In genomic region chr10:14801693-14802092, GRCh38 we compare ENCODE assay signal across 21 cellular contexts. TPM values are rescaled to one million over a fixed set of nuclear protein-coding genes. Genes with fewer than 3 reads are reported as not detected.
DNase-seq lines count a peak whose midpoint lies in the region; ATAC-seq, FAIRE-seq and TF ChIP-seq lines count a peak whose summit lies in the region.
"Had no signal": no experiment of that assay in that cellular context is flagged by ENCODE, and none has a peak within 500 bp of the region (broad histone marks: within the 10 kb centered on the region; RNA-seq: fewer than 3 reads in every experiment).

No MANE protein-coding gene starts in this region.

- TF ChIP-seq EP300 in esophagus muscularis mucosa (IDR thresholded peaks at IDR 0.05) = no peak

- H3K36me3 ChIP-seq in mesendoderm (ENCODE audit: control insufficient read depth, insufficient read depth, low read length) = no peaks in the 10 kb centered on the region
- H3K36me3 ChIP-seq in esophagus muscularis mucosa = no peaks in the 10 kb centered on the region
- no peaks in the 10 kb centered on the region for H3K36me3 ChIP-seq in mammary epithelial cell (ENCODE audit: insufficient read depth, low read length)
- H3K36me3 ChIP-seq: adrenal gland had no signal

- no peak for FAIRE-seq in D721Med (lab: Jason Lieb, UNC)

- H3K27ac Mint-ChIP-seq in HFFc6 = no peak overlapping the region
- no peak overlapping the region for H3K27ac Mint-ChIP-seq in stimulated activated memory B cell treated with anti-CD40 and anti-IgM and Interleukin-4, amounts not matched to agents 10 μg/mL and 1 μg/mL and 100 μg/mL, for 72 hours
- H3K27ac Mint-ChIP-seq: activated CD4-positive, alpha-beta memory T cell treated with anti-CD3 and anti-CD28 coated beads for 36 hours; activated T-helper 1 cell treated with anti-CD3 and anti-CD28 coated beads, Interleukin-12 subunit alpha, Interleukin-12 subunit beta, Interleukin-2, Interleukin-4 antibody, amounts not matched to agents 30 ng/mL and 10 ng/mL and 1 ng/mL, durations not matched to agents 14 hours and 24 hours and 36 hours had no signal

- H3K4me1 Mint-ChIP-seq in HFFc6 (ENCODE audit: low read depth) = no peaks in the 10 kb centered on the region
- peaks cover 36% of the 10 kb centered on the region for H3K4me1 Mint-ChIP-seq in stimulated activated memory B cell treated with anti-CD40 and anti-IgM and Interleukin-4, amounts not matched to agents 10 μg/mL and 1 μg/mL and 100 μg/mL, for 72 hours

- peaks cover 45% of the 10 kb centered on the region for H3K27me3 Mint-ChIP-seq in HFFc6 (ENCODE audit: insufficient read depth)
- no peaks in the 10 kb centered on the region for H3K27me3 Mint-ChIP-seq in stimulated activated memory B cell treated with anti-CD40 and anti-IgM and Interleukin-4, amounts not matched to agents 10 μg/mL and 1 μg/mL and 100 μg/mL, for 72 hours
- H3K27me3 Mint-ChIP-seq: activated CD4-positive, alpha-beta memory T cell treated with anti-CD3 and anti-CD28 coated beads for 36 hours; naive thymus-derived CD8-positive, alpha-beta T cell had no signal

- intact Hi-C loops in esophagus muscularis mucosa (cut with DNase I) (no loop called here), mammary epithelial cell (cut with micrococcal nuclease) (no loop called here)

- H2AFZ ChIP-seq in mammary epithelial cell (ENCODE audit: low read depth, low read length) = no peak overlapping the region

- no peak overlapping the region for H2BK15ac ChIP-seq in mesendoderm (replicated peaks; ENCODE audit: low read depth)

- H3K9me3 ChIP-seq in esophagus muscularis mucosa (no peaks in the 10 kb centered on the region), mammary epithelial cell (replicated peaks; ENCODE audit: insufficient read depth, low read length) (no peaks in the 10 kb centered on the region)
- H3K9me3 ChIP-seq: adrenal gland had no signal

- no peaks in the 10 kb centered on the region for H3K27me3 ChIP-seq in mesendoderm (ENCODE audit: insufficient read depth, low read length, poor library complexity)
- H3K27me3 ChIP-seq in esophagus muscularis mucosa = no peaks in the 10 kb centered on the region
- H3K27me3 ChIP-seq in mammary epithelial cell (ENCODE audit: insufficient read depth, low read length) = peaks cover 2% of the 10 kb centered on the region
- H3K27me3 ChIP-seq: adrenal gland had no signal

- DNase-seq in D721Med (ENCODE audit: insufficient read length, low spot score) (no peak), HFFc6 (no peak), dermis microvascular lymphatic vessel endothelial cell (ENCODE audit: low read depth in 2 of 2) (peak; percentile 91 to 92), mesendoderm (peak; percentile 5), DMS79 (lab: John Stamatoyannopoulos, UW) (no peak), esophagus muscularis mucosa (ENCODE audit: extremely low spot score) (no peak), mammary epithelial cell (no peak)
- DNase-seq: activated CD4-positive, alpha-beta memory T cell treated with anti-CD3 and anti-CD28 coated beads for 36 hours; cerebellar nuclear complex; GDM1; left ventricle myocardium superior; naive thymus-derived CD8-positive, alpha-beta T cell; NCI-H1694; NCI-H748 treated with DMSO at 0.1 percent for 48 hours; SHP77 had no signal

- H3K4me3 ChIP-seq in mesendoderm (ENCODE audit: low read length) (no peak overlapping the region), esophagus muscularis mucosa (no peak overlapping the region), mammary epithelial cell (replicated peaks in 1 of 3; ENCODE audit: insufficient read depth in 1 of 3, low read depth in 2 of 3, low read length in 3 of 3) (no peak overlapping the region)
- H3K4me3 ChIP-seq: adrenal gland had no signal

- no peak overlapping the region for H4K5ac ChIP-seq in mesendoderm (ENCODE audit: low read length)

- dilution Hi-C loops in mammary epithelial cell (cut with HindIII; ENCODE audit: low sequenced_read_pairs) = no loop called here

- no peak for ATAC-seq in stimulated activated memory B cell treated with anti-CD40 and anti-IgM and Interleukin-4, amounts not matched to agents 10 μg/mL and 1 μg/mL and 100 μg/mL, for 72 hours
- ATAC-seq: left ventricle myocardium superior; naive thymus-derived CD8-positive, alpha-beta T cell had no signal

- H3K27ac ChIP-seq in mesendoderm (ENCODE audit: low read depth, low read length) (no peak overlapping the region), esophagus muscularis mucosa (replicated peaks in 1 of 4) (no peak overlapping the region), mammary epithelial cell (ENCODE audit: insufficient read depth, low read depth, low read length) (no peak overlapping the region)
- H3K27ac ChIP-seq: adrenal gland, epithelial cell of prostate, KMS-11 had no signal

- no peaks in the 10 kb centered on the region for H3K79me2 ChIP-seq in mesendoderm (ENCODE audit: control insufficient read depth, insufficient read depth, low read length)
- no peaks in the 10 kb centered on the region for H3K79me2 ChIP-seq in mammary epithelial cell (ENCODE audit: insufficient read depth, low read length)

- CTCF ChIA-PET in mammary epithelial cell (lab: Charles Lee; ENCODE audit: low non-redundant PET) = no interaction called here

- H3K4ac ChIP-seq in mesendoderm (ENCODE audit: low read depth, low read length) = no peak overlapping the region

- H3K4me1 ChIP-seq in mesendoderm (ENCODE audit: control insufficient read depth, low read depth, low read length) (no peaks in the 10 kb centered on the region), esophagus muscularis mucosa (peaks cover 0 to 2% (median 0%) of the 10 kb centered on the region in 4 donors), mammary epithelial cell (ENCODE audit: insufficient read depth, low read length) (no peaks in the 10 kb centered on the region)
- H3K4me1 ChIP-seq: adrenal gland had no signal

- H3K18ac ChIP-seq in mesendoderm (ENCODE audit: low read length) = no peak overlapping the region

- no peaks in the 10 kb centered on the region for H3K9me3 Mint-ChIP-seq in HFFc6
- H3K9me3 Mint-ChIP-seq in stimulated activated memory B cell treated with anti-CD40 and anti-IgM and Interleukin-4, amounts not matched to agents 10 μg/mL and 1 μg/mL and 100 μg/mL, for 72 hours = no peaks in the 10 kb centered on the region
- H3K9me3 Mint-ChIP-seq: activated CD4-positive, alpha-beta memory T cell treated with anti-CD3 and anti-CD28 coated beads for 36 hours; activated T-helper 1 cell treated with anti-CD3 and anti-CD28 coated beads, Interleukin-12 subunit alpha, Interleukin-12 subunit beta, Interleukin-2, Interleukin-4 antibody, amounts not matched to agents 30 ng/mL and 10 ng/mL and 1 ng/mL, durations not matched to agents 14 hours and 24 hours and 36 hours; CD14-positive monocyte; naive thymus-derived CD8-positive, alpha-beta T cell had no signal

- H4K20me1 ChIP-seq in mammary epithelial cell (ENCODE audit: insufficient read depth, low read length) = no peaks in the 10 kb centered on the region

- H3K4me2 ChIP-seq in mesendoderm (ENCODE audit: low read length) (no peak overlapping the region), mammary epithelial cell (ENCODE audit: insufficient read depth, low read depth, low read length) (no peak overlapping the region)
- H3K4me2 ChIP-seq: KMS-11 had no signal

- no peak overlapping the region for H3K4me3 Mint-ChIP-seq in HFFc6
- no peak overlapping the region for H3K4me3 Mint-ChIP-seq in stimulated activated memory B cell treated with anti-CD40 and anti-IgM and Interleukin-4, amounts not matched to agents 10 μg/mL and 1 μg/mL and 100 μg/mL, for 72 hours
- H3K4me3 Mint-ChIP-seq: activated CD4-positive, alpha-beta memory T cell treated with anti-CD3 and anti-CD28 coated beads for 36 hours; activated T-helper 1 cell treated with anti-CD3 and anti-CD28 coated beads, Interleukin-12 subunit alpha, Interleukin-12 subunit beta, Interleukin-2, Interleukin-4 antibody, amounts not matched to agents 30 ng/mL and 10 ng/mL and 1 ng/mL, durations not matched to agents 14 hours and 24 hours and 36 hours; CD14-positive monocyte; naive thymus-derived CD8-positive, alpha-beta T cell had no signal

- H3K23ac ChIP-seq in mesendoderm (ENCODE audit: low read length) = no peak overlapping the region

- H3K79me1 ChIP-seq in mesendoderm (ENCODE audit: low read length) = no peaks in the 10 kb centered on the region

- TF ChIP-seq CTCF in D721Med (IDR thresholded peaks at IDR 0.05; ENCODE audit: insufficient read depth, missing control alignments) (peak; percentile 37), HFFc6 (IDR thresholded peaks at IDR 0.05) (0 out of 2 replicates have a peak, but pooled peaks have one; percentile 23), esophagus muscularis mucosa (IDR thresholded peaks at IDR 0.05) (no peak), mammary epithelial cell (conservative IDR thresholded peaks at IDR 0.05 in 1 of 2, IDR thresholded peaks at IDR 0.05 in 1 of 2; ENCODE audit: extremely low read depth in 1 of 2, insufficient read depth in 1 of 2, low read depth in 1 of 2, low read length in 2 of 2) (no peak)

- no peak overlapping the region for H4K8ac ChIP-seq in mesendoderm (ENCODE audit: low read depth, low read length)

- no peak overlapping the region for H3K56ac ChIP-seq in mesendoderm (ENCODE audit: low read length)

- H3K36me3 Mint-ChIP-seq in HFFc6 (ENCODE audit: low read depth) = no peaks in the 10 kb centered on the region
- no peaks in the 10 kb centered on the region for H3K36me3 Mint-ChIP-seq in stimulated activated memory B cell treated with anti-CD40 and anti-IgM and Interleukin-4, amounts not matched to agents 10 μg/mL and 1 μg/mL and 100 μg/mL, for 72 hours
- H3K36me3 Mint-ChIP-seq: activated CD4-positive, alpha-beta memory T cell treated with anti-CD3 and anti-CD28 coated beads for 36 hours; CD14-positive monocyte; naive thymus-derived CD8-positive, alpha-beta T cell had no signal

- H3K9ac ChIP-seq in mesendoderm (ENCODE audit: low read length) = no peak overlapping the region
- H3K9ac ChIP-seq in mammary epithelial cell (ENCODE audit: insufficient read depth, low read length) = no peak overlapping the region
- H3K9ac ChIP-seq: KMS-11 had no signal

- BruUV-seq in mammary epithelial cell (replicated peaks; lab: Mats Ljungman, UMichigan) = no TSS peak

- WGBS in mesendoderm (ENCODE audit: extremely low coverage, insufficient coverage, low lambda C conversion rate) = no CpG with 5 or more reads among the region's 5 CpGs
- WGBS in esophagus muscularis mucosa = 62% methylated on average over 5 of the region's 5 CpGs
- 84% methylated on average over 5 of the region's 5 CpGs for WGBS in mammary epithelial cell (ENCODE audit: low coverage, missing lambda C conversion rate)

- H2AK5ac ChIP-seq in mesendoderm (ENCODE audit: low read length) = no peak overlapping the region

- no peak overlapping the region for H2BK5ac ChIP-seq in mesendoderm (ENCODE audit: low read length)

- in situ Hi-C loops in mammary epithelial cell (cut with MboI; ENCODE audit: low sequenced_read_pairs in 2 of 2) = loop anchor here in 1 of 2 donors (25.0 kb wide), 1 partner anchor 1014 kb away; no protein-coding TSS in a partner anchor

- H2BK120ac ChIP-seq in mesendoderm (ENCODE audit: low read depth, low read length) = no peak overlapping the region

- TF ChIP-seq POLR2A in esophagus muscularis mucosa (IDR thresholded peaks at IDR 0.05; ENCODE audit: low read depth) = no peak

RNA-seq across cellular contexts. Expression of gene FAM107B, which starts 27.0 kb away (rescaled TPM):
- total RNA-seq in HFFc6 (2021; fragmentation: NEBNext Ultra II Directional; extraction: Animal tissue kit (Norgen Biotek cat#: 25700)) = 10 to 100 TPM; 18.7 to 43.8 (median 40.0) TPM
- total RNA-seq in dermis microvascular lymphatic vessel endothelial cell (64.7 and 66.4 TPM in 2 replicates), esophagus muscularis mucosa (10 to 100 TPM in 2 of 4 donors, 1 to 10 TPM in 2; 7.5 to 14.1 (median 9.4) TPM), mammary epithelial cell (1 to 10 TPM; 2.7 to 4.2 TPM)
- polyA plus RNA-seq in mesendoderm (2013, experiment 1 of 2) = 38.5 TPM
- polyA plus RNA-seq in mesendoderm (2013, experiment 2 of 2) = 36.3 TPM
- polyA plus RNA-seq in mammary epithelial cell = 4.1 TPM
- polyA minus RNA-seq in mammary epithelial cell = 0.98 TPM

RNA-seq across cellular contexts. Expression of gene CDNF, which starts 36.1 kb away (rescaled TPM):
- 1 to 10 TPM in 2 of 6 experiments, under 1 TPM in 4; 0.52 to 1.5 (median 0.97) TPM for total RNA-seq in HFFc6 (2021; fragmentation: NEBNext Ultra II Directional; extraction: Animal tissue kit (Norgen Biotek cat#: 25700))
- total RNA-seq in dermis microvascular lymphatic vessel endothelial cell = 0.26 and 0.38 TPM in 2 replicates
- 1.00 TPM for polyA plus RNA-seq in mesendoderm (2013, experiment 1 of 2)
- 1.0 TPM for polyA plus RNA-seq in mesendoderm (2013, experiment 2 of 2)
- total RNA-seq in esophagus muscularis mucosa = 1 to 10 TPM in 1 of 4 donors, under 1 TPM in 3; 0.45 to 3.7 (median 0.67) TPM
- 1 to 10 TPM in 1 of 2 donors, under 1 TPM in 1; 0.83 to 1.5 TPM for total RNA-seq in mammary epithelial cell
- polyA plus RNA-seq in mammary epithelial cell = 1.5 TPM
- polyA minus RNA-seq in mammary epithelial cell = not detected

RNA-seq across cellular contexts. Expression of gene HSPA14, which starts 36.4 kb away (rescaled TPM):
- 10 to 100 TPM; 10.7 to 13.7 (median 13.3) TPM for total RNA-seq in HFFc6 (2021; fragmentation: NEBNext Ultra II Directional; extraction: Animal tissue kit (Norgen Biotek cat#: 25700))
- total RNA-seq in dermis microvascular lymphatic vessel endothelial cell = 8.3 and 11.9 TPM in 2 replicates
- 29.7 TPM for polyA plus RNA-seq in mesendoderm (2013, experiment 1 of 2)
- polyA plus RNA-seq in mesendoderm (2013, experiment 2 of 2) = 31.1 TPM
- 1 to 10 TPM; 6.8 to 9.8 (median 7.8) TPM for total RNA-seq in esophagus muscularis mucosa
- total RNA-seq in mammary epithelial cell = 10 to 100 TPM; 11.5 to 20.2 TPM
- 17.2 TPM for polyA plus RNA-seq in mammary epithelial cell
- 7.8 TPM for polyA minus RNA-seq in mammary epithelial cell

RNA-seq across cellular contexts. Expression of gene MSANTD7, which starts 36.4 kb away (rescaled TPM):
- total RNA-seq in HFFc6 (2021; fragmentation: NEBNext Ultra II Directional; extraction: Animal tissue kit (Norgen Biotek cat#: 25700)) = 10 to 100 TPM; 11.0 to 14.5 (median 12.4) TPM
- total RNA-seq in dermis microvascular lymphatic vessel endothelial cell (17.1 and 18.1 TPM in 2 replicates), esophagus muscularis mucosa (10 to 100 TPM in 1 of 4 donors, 1 to 10 TPM in 3; 5.4 to 11.1 (median 8.0) TPM), mammary epithelial cell (10 to 100 TPM; 15.1 to 20.5 TPM)
- 15.8 TPM for polyA plus RNA-seq in mesendoderm (2013, experiment 1 of 2)
- 15.5 TPM for polyA plus RNA-seq in mesendoderm (2013, experiment 2 of 2)
- polyA plus RNA-seq in mammary epithelial cell = 5.7 TPM
- polyA minus RNA-seq in mammary epithelial cell = 10.1 TPM

Comparison
In these comparisons a context has a peak if more than half of its experiments do, and no peak if none do; other contexts are left out.
1. DNase-seq: peak in dermis microvascular lymphatic vessel endothelial cell (2 of 2) and mesendoderm (single experiment); none in D721Med (single experiment), HFFc6 (single experiment), DMS79 (single experiment), esophagus muscularis mucosa (single experiment) and mammary epithelial cell (single experiment).
2. CTCF ChIP-seq: peak in D721Med (single experiment) and HFFc6 (single experiment); none in esophagus muscularis mucosa (0 of 3) and mammary epithelial cell (0 of 2).